ENCODE assay signal across 1 cellular context in the genomic region with DNA sequence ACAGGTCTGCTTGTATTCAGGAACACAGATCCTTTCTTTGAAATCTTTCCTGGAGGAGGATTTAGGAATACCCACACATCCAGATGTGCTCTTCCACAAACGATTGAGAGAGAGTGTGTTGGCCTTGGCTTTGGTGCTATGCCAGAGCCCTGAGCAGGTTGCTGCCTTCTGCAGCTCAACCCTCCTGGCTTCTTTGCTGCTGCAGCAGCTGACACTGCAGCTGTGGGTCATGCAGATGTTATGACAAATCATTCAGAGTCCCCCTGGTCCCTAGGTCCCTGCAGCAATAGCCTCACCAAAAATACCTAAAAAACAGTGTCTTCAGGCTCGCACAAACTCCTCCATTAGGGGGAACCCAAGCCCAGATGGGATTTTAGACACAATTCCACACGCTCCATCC.
TF ChIP-seq lines count a peak whose summit lies in the region.

No MANE protein-coding gene starts in this region.

TF ChIP-seq in GM23338, 12 proteins besides CTCF, POLR2A, EP300 and RAD21 (continued from another document):
- TF ChIP-seq, protein P1, sequence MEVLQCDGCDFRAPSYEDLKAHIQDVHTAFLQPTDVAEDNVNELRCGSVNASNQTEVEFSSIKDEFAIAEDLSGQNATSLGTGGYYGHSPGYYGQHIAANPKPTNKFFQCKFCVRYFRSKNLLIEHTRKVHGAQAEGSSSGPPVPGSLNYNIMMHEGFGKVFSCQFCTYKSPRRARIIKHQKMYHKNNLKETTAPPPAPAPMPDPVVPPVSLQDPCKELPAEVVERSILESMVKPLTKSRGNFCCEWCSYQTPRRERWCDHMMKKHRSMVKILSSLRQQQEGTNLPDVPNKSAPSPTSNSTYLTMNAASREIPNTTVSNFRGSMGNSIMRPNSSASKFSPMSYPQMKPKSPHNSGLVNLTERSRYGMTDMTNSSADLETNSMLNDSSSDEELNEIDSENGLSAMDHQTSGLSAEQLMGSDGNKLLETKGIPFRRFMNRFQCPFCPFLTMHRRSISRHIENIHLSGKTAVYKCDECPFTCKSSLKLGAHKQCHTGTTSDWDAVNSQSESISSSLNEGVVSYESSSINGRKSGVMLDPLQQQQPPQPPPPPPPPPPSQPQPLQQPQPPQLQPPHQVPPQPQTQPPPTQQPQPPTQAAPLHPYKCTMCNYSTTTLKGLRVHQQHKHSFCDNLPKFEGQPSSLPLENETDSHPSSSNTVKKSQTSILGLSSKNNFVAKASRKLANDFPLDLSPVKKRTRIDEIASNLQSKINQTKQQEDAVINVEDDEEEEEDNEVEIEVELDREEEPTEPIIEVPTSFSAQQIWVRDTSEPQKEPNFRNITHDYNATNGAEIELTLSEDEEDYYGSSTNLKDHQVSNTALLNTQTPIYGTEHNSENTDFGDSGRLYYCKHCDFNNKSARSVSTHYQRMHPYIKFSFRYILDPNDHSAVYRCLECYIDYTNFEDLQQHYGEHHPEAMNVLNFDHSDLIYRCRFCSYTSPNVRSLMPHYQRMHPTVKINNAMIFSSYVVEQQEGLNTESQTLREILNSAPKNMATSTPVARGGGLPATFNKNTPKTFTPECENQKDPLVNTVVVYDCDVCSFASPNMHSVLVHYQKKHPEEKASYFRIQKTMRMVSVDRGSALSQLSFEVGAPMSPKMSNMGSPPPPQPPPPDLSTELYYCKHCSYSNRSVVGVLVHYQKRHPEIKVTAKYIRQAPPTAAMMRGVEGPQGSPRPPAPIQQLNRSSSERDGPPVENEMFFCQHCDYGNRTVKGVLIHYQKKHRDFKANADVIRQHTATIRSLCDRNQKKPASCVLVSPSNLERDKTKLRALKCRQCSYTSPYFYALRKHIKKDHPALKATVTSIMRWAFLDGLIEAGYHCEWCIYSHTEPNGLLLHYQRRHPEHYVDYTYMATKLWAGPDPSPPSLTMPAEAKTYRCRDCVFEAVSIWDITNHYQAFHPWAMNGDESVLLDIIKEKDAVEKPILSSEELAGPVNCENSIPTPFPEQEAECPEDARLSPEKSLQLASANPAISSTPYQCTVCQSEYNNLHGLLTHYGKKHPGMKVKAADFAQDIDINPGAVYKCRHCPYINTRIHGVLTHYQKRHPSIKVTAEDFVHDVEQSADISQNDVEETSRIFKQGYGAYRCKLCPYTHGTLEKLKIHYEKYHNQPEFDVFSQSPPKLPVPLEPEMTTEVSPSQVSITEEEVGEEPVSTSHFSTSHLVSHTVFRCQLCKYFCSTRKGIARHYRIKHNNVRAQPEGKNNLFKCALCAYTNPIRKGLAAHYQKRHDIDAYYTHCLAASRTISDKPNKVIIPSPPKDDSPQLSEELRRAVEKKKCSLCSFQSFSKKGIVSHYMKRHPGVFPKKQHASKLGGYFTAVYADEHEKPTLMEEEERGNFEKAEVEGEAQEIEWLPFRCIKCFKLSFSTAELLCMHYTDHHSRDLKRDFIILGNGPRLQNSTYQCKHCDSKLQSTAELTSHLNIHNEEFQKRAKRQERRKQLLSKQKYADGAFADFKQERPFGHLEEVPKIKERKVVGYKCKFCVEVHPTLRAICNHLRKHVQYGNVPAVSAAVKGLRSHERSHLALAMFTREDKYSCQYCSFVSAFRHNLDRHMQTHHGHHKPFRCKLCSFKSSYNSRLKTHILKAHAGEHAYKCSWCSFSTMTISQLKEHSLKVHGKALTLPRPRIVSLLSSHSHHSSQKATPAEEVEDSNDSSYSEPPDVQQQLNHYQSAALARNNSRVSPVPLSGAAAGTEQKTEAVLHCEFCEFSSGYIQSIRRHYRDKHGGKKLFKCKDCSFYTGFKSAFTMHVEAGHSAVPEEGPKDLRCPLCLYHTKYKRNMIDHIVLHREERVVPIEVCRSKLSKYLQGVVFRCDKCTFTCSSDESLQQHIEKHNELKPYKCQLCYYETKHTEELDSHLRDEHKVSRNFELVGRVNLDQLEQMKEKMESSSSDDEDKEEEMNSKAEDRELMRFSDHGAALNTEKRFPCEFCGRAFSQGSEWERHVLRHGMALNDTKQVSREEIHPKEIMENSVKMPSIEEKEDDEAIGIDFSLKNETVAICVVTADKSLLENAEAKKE (CRISPR knock-in tag; IDR thresholded peaks at IDR 0.05): no peak
- no peak for TF ChIP-seq ZNF331 (CRISPR knock-in tag; IDR thresholded peaks at IDR 0.05; ENCODE audit: low read depth)
- TF ChIP-seq, protein P2, sequence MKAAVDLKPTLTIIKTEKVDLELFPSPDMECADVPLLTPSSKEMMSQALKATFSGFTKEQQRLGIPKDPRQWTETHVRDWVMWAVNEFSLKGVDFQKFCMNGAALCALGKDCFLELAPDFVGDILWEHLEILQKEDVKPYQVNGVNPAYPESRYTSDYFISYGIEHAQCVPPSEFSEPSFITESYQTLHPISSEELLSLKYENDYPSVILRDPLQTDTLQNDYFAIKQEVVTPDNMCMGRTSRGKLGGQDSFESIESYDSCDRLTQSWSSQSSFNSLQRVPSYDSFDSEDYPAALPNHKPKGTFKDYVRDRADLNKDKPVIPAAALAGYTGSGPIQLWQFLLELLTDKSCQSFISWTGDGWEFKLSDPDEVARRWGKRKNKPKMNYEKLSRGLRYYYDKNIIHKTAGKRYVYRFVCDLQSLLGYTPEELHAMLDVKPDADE (IDR thresholded peaks at IDR 0.05): no peak
